ENCODE assay signal across 18 cellular contexts in the genomic region with DNA sequence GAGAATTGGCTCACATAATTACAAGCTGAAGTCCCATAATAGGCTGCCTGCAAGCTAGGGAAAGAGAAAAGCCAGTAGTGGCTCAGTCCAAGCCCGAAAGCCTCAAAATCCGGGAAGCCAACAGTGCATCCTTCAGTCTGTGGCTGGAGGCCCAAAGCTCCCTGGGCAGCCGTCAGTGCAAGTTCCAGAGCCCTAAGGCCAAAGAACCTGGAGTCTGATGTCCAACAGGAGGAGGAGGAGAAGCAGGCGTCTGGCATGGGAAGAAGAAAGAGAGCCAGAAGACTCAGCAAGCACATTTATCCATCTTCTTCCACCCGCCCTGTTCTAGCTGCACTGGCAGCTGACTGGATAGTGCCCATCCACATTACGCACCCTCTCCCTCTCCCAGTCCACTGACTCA.
DNase-seq lines count a peak whose midpoint lies in the region; ATAC-seq and TF ChIP-seq lines count a peak whose summit lies in the region.
"Had no signal": no experiment of that assay in that cellular context is flagged by ENCODE, and none has a peak within 500 bp of the region (broad histone marks: within the 10 kb centered on the region; RNA-seq: fewer than 3 reads in every experiment).

No MANE protein-coding gene starts in this region.

- no peak overlapping the region for H3K4me3 Mint-ChIP-seq in HFFc6
- no peak overlapping the region for H3K4me3 Mint-ChIP-seq in activated CD8-positive, alpha-beta T cell treated with anti-CD3 and anti-CD28 coated beads for 36 hours
- H3K4me3 Mint-ChIP-seq: H9 had no signal

- H3K4me1 ChIP-seq in gastroesophageal sphincter (peaks cover 0 to 34% (median 2%) of the 10 kb centered on the region in 3 donors), mesenchymal stem cell (ENCODE audit: control insufficient read depth, insufficient read depth, low read depth, low read length) (no peaks in the 10 kb centered on the region), gastrocnemius medialis (peaks cover 0 to 6% of the 10 kb centered on the region in 2 donors)
- H3K4me1 ChIP-seq: Caco-2 had no signal

- no peak overlapping the region for H4K91ac ChIP-seq in mesenchymal stem cell (ENCODE audit: low read length)

- no peaks in the 10 kb centered on the region for H3K9me3 ChIP-seq in gastroesophageal sphincter
- H3K9me3 ChIP-seq in mesenchymal stem cell (ENCODE audit: control insufficient read depth, low read length): no peaks in the 10 kb centered on the region
- H3K9me3 ChIP-seq in gastrocnemius medialis: no peaks in the 10 kb centered on the region
- H3K9me3 ChIP-seq: Caco-2 had no signal

- H2AFZ ChIP-seq in mesenchymal stem cell (ENCODE audit: low read depth, low read length): no peak overlapping the region

- TF ChIP-seq EP300 in gastroesophageal sphincter (IDR thresholded peaks at IDR 0.05): no peak

- H3K36me3 ChIP-seq in gastroesophageal sphincter (no peaks in the 10 kb centered on the region), mesenchymal stem cell (ENCODE audit: control insufficient read depth in 1 of 2, insufficient read depth in 2 of 2, low read depth in 1 of 2, low read length in 2 of 2) (no peaks in the 10 kb centered on the region), gastrocnemius medialis (no peaks in the 10 kb centered on the region)

- TF ChIP-seq POLR2A in gastroesophageal sphincter (IDR thresholded peaks at IDR 0.05) (no peak), gastrocnemius medialis (IDR thresholded peaks at IDR 0.05) (no peak)

- H3K27me3 ChIP-seq in gastroesophageal sphincter (no peaks in the 10 kb centered on the region), mesenchymal stem cell (ENCODE audit: control insufficient read depth in 1 of 2, insufficient read depth in 1 of 2, low read length in 2 of 2) (no peaks in the 10 kb centered on the region), gastrocnemius medialis (peaks cover 0 to 2% (median 0%) of the 10 kb centered on the region in 3 donors)

- H3K4me2 ChIP-seq in mesenchymal stem cell (ENCODE audit: low read length, poor library complexity, severe bottlenecking): no peak overlapping the region

- no peaks in the 10 kb centered on the region for H3K79me1 ChIP-seq in mesenchymal stem cell (replicated peaks; ENCODE audit: low read length, poor library complexity, severe bottlenecking)

- H3K4me1 Mint-ChIP-seq in HFFc6 (ENCODE audit: low read depth): peaks cover 77% of the 10 kb centered on the region
- no peaks in the 10 kb centered on the region for H3K4me1 Mint-ChIP-seq in activated CD8-positive, alpha-beta T cell treated with anti-CD3 and anti-CD28 coated beads for 36 hours (ENCODE audit: low read depth)

- no peak overlapping the region for H2BK15ac ChIP-seq in mesenchymal stem cell (ENCODE audit: low read depth, poor library complexity, severe bottlenecking)

- intact Hi-C loops in gastrocnemius medialis (cut with DNase I; ENCODE audit: low total_unique reads): loop anchor here (2.0 to 5.0 kb wide), 2 partner anchors 63 to 187 kb away; no protein-coding TSS in a partner anchor
- intact Hi-C loops in activated CD8-positive, alpha-beta T cell treated with anti-CD3 and anti-CD28 coated beads for 36 hours (cut with micrococcal nuclease): no loop called here

- POLR2A ChIA-PET in activated CD8-positive, alpha-beta T cell treated with anti-CD3 and anti-CD28 coated beads for 36 hours (lab: Charles Lee): no interaction called here

- H3K18ac ChIP-seq in mesenchymal stem cell (ENCODE audit: low read depth in 1 of 2, low read length in 2 of 2): no peak overlapping the region

- H3K27ac ChIP-seq in gastroesophageal sphincter (peak overlapping the region in 2 of 4 donors; percentile 50), mesenchymal stem cell (ENCODE audit: low read length, poor library complexity, severe bottlenecking) (no peak overlapping the region), gastrocnemius medialis (peak overlapping the region in 3 of 4 donors; percentile 41 to 57 (median 52))
- H3K27ac ChIP-seq: C4-2B had no signal

- DNase-seq in HFFc6 (no peak), mesenchymal stem cell (no peak), gastrocnemius medialis (peak in 1 of 2 donors; percentile 37), HPDE6-E6E7 (ENCODE audit: extremely low spot score) (no peak)
- DNase-seq in activated CD8-positive, alpha-beta T cell treated with anti-CD3 and anti-CD28 coated beads for 36 hours: no peak
- DNase-seq: Caco-2, H9, MM.1S, NCI-H1105, NCI-H1694 treated with DMSO at 0.1 percent for 48 hours, NCI-H2171, NCI-H82 had no signal

- H2AK5ac ChIP-seq in mesenchymal stem cell (ENCODE audit: low read length, severe bottlenecking): no peak overlapping the region

- 0 out of 2 replicates have a peak overlapping the region, but pooled peaks have one; percentile 69 for H3K27ac Mint-ChIP-seq in HFFc6
- no peak overlapping the region for H3K27ac Mint-ChIP-seq in activated CD8-positive, alpha-beta T cell treated with anti-CD3 and anti-CD28 coated beads for 36 hours
- H3K27ac Mint-ChIP-seq: H9 had no signal

- ATAC-seq in gastroesophageal sphincter (peak; percentile 42), gastrocnemius medialis (peak in 1 of 2 donors; percentile 35), GM18520 (IDR thresholded peaks at IDR 0.05; ENCODE audit: unreplicated experiment) (no peak), GM19455 (IDR thresholded peaks at IDR 0.05; ENCODE audit: unreplicated experiment) (no peak)
- ATAC-seq in activated CD8-positive, alpha-beta T cell treated with anti-CD3 and anti-CD28 coated beads for 36 hours: no peak
- ATAC-seq: GM12878, HepG2 had no signal

- peaks cover 12% of the 10 kb centered on the region for H3K36me3 Mint-ChIP-seq in HFFc6 (ENCODE audit: low read depth)
- no peaks in the 10 kb centered on the region for H3K36me3 Mint-ChIP-seq in activated CD8-positive, alpha-beta T cell treated with anti-CD3 and anti-CD28 coated beads for 36 hours (ENCODE audit: low read depth)

- no peak overlapping the region for H2BK120ac ChIP-seq in mesenchymal stem cell (ENCODE audit: low read depth, low read length)

- no peak overlapping the region for H2BK12ac ChIP-seq in mesenchymal stem cell (ENCODE audit: low read length in 2 of 2)

- in situ Hi-C loops in gastrocnemius medialis (cut with MboI; ENCODE audit: low sequenced_read_pairs in 4 of 4): loop anchor here in 1 of 4 donors (25.0 kb wide), 2 partner anchors 97 to 247 kb away; no protein-coding TSS in a partner anchor

- CTCF ChIA-PET in activated CD8-positive, alpha-beta T cell treated with anti-CD3 and anti-CD28 coated beads for 36 hours (lab: Charles Lee): no interaction called here

- TF ChIP-seq CTCF in HFFc6 (IDR thresholded peaks at IDR 0.05) (no peak), gastroesophageal sphincter (IDR thresholded peaks at IDR 0.05) (no peak), gastrocnemius medialis (IDR thresholded peaks at IDR 0.05 in 4 of 5, conservative IDR thresholded peaks at IDR 0.05 in 1 of 5) (no peak)
- TF ChIP-seq CTCF in activated CD8-positive, alpha-beta T cell treated with anti-CD3 and anti-CD28 coated beads for 36 hours (IDR thresholded peaks at IDR 0.05): no peak

- H3K23ac ChIP-seq in mesenchymal stem cell (ENCODE audit: low read length in 2 of 2): no peak overlapping the region

- no peak overlapping the region for H4K8ac ChIP-seq in mesenchymal stem cell (ENCODE audit: low read length)

- H3K4ac ChIP-seq in mesenchymal stem cell (ENCODE audit: low read depth in 1 of 2, low read length in 2 of 2): no peak overlapping the region

- H3K9ac ChIP-seq in mesenchymal stem cell (ENCODE audit: low read length): peak overlapping the region; percentile 58

- H2BK5ac ChIP-seq in mesenchymal stem cell (ENCODE audit: low read depth, low read length, poor library complexity, severe bottlenecking): no peak overlapping the region

- H3K4me3 ChIP-seq in gastroesophageal sphincter (no peak overlapping the region), mesenchymal stem cell (ENCODE audit: insufficient read depth in 1 of 2, low read depth in 1 of 2, low read length in 2 of 2) (no peak overlapping the region), gastrocnemius medialis (no peak overlapping the region)
- H3K4me3 ChIP-seq: GM12878 had no signal

- H3K9me3 Mint-ChIP-seq in HFFc6: peaks cover 8% of the 10 kb centered on the region; the same call in 1 of the 2 replicates
- no peaks in the 10 kb centered on the region for H3K9me3 Mint-ChIP-seq in activated CD8-positive, alpha-beta T cell treated with anti-CD3 and anti-CD28 coated beads for 36 hours
- H3K9me3 Mint-ChIP-seq: H9 had no signal

- H3K14ac ChIP-seq in mesenchymal stem cell (ENCODE audit: low read length in 2 of 2): no peak overlapping the region

- H3K27me3 Mint-ChIP-seq in HFFc6 (ENCODE audit: insufficient read depth): no peaks in the 10 kb centered on the region; the same call in 1 of the 2 replicates
- peaks cover 4% of the 10 kb centered on the region for H3K27me3 Mint-ChIP-seq in activated CD8-positive, alpha-beta T cell treated with anti-CD3 and anti-CD28 coated beads for 36 hours

- WGBS in gastroesophageal sphincter (ENCODE audit: low coverage in 1 of 2), 2 donors: 59 to 85% methylated on average over 2 to 5 of the region's 6 CpGs
- WGBS in mesenchymal stem cell: 88% methylated on average over 6 of the region's 6 CpGs
